In genomic region chr17:27457405-27457730, GRCh38 we compare ENCODE assay signal across 8 cellular contexts. TPM values are rescaled to one million over a fixed set of nuclear protein-coding genes. Genes with fewer than 3 reads are reported as not detected.
DNase-seq lines count a peak whose midpoint lies in the region; ATAC-seq and TF ChIP-seq lines count a peak whose summit lies in the region.

No MANE protein-coding gene starts in this region.

- no peaks in the 10 kb centered on the region for H3K27me3 Mint-ChIP-seq in CD8-positive, alpha-beta T cell (ENCODE audit: low read depth)
- H3K27me3 Mint-ChIP-seq in osteocyte (ENCODE audit: unreplicated experiment), result no peaks in the 10 kb centered on the region

- no peak overlapping the region for H3K27ac ChIP-seq in CD8-positive, alpha-beta T cell (ENCODE audit: low read depth, low read length)

- no peak for TF ChIP-seq CTCF in CD8-positive, alpha-beta T cell (IDR thresholded peaks at IDR 0.05)
- TF ChIP-seq CTCF in epithelial cell of proximal tubule (conservative IDR thresholded peaks at IDR 0.05; ENCODE audit: low read depth, low read length), result no peak
- TF ChIP-seq CTCF in osteocyte (IDR thresholded peaks at IDR 0.05), result no peak

- H3K36me3 Mint-ChIP-seq in CD8-positive, alpha-beta T cell, result peaks cover 2% of the 10 kb centered on the region
- no peaks in the 10 kb centered on the region for H3K36me3 Mint-ChIP-seq in osteocyte (ENCODE audit: unreplicated experiment)

- peak overlapping the region; percentile 38 for H3K27ac Mint-ChIP-seq in CD8-positive, alpha-beta T cell
- H3K27ac Mint-ChIP-seq in osteocyte (ENCODE audit: unreplicated experiment), result peak overlapping the region; percentile 85

- no peaks in the 10 kb centered on the region for H3K9me3 ChIP-seq in CD8-positive, alpha-beta T cell (ENCODE audit: low read length)

- DNase-seq in CD8-positive, alpha-beta T cell, result no peak
- DNase-seq in OCI-M1 (lab: John Stamatoyannopoulos, UW), result peak; percentile 59
- no peak for DNase-seq in epithelial cell of proximal tubule (ENCODE audit: low read depth)
- no peak for DNase-seq in osteocyte (ENCODE audit: extremely low spot score, unreplicated experiment)
- no peak for DNase-seq in stimulated activated CD4-positive, alpha-beta T cell treated with anti-CD3 and anti-CD28 coated beads, Interleukin-4, amount 100 ng/mL, for 24 hours
- DNase-seq in NCI-H146 treated with DMSO at 0.1 percent for 48 hours (lab: John Stamatoyannopoulos, UW; ENCODE audit: unreplicated experiment), result no peak

- POLR2A ChIA-PET in CD8-positive, alpha-beta T cell (lab: Charles Lee), result interaction anchor here (1.3 to 3.4 kb wide), 2 partner anchors 9 to 24 kb away, joined by 4 to 13 read pairs; no protein-coding TSS in a partner anchor

- CTCF ChIA-PET in CD8-positive, alpha-beta T cell (lab: Charles Lee), result no interaction called here

- intact Hi-C loops in CD8-positive, alpha-beta T cell (cut with DNase I, micrococcal nuclease), result loop anchor here (2.0 to 10.0 kb wide), 6 partner anchors 13 to 585 kb away; partner anchors contain the start of genes LYRM9 (in 1 of the 2) and NLK (in 1 of the 2)

- H3K4me1 ChIP-seq in CD8-positive, alpha-beta T cell (ENCODE audit: insufficient read depth, low read length), result peaks cover 19% of the 10 kb centered on the region

- H3K4me3 Mint-ChIP-seq in CD8-positive, alpha-beta T cell, result peak overlapping the region; percentile 90
- peak overlapping the region; percentile 86 for H3K4me3 Mint-ChIP-seq in osteocyte (ENCODE audit: unreplicated experiment)

- no peaks in the 10 kb centered on the region for H3K9me3 Mint-ChIP-seq in CD8-positive, alpha-beta T cell
- H3K9me3 Mint-ChIP-seq in osteocyte (ENCODE audit: unreplicated experiment), result no peaks in the 10 kb centered on the region

- ATAC-seq in CD8-positive, alpha-beta T cell, result no peak
- no peak for ATAC-seq in HG03521 (IDR thresholded peaks at IDR 0.05; ENCODE audit: unreplicated experiment)
- no peak for ATAC-seq in HG03159 (IDR thresholded peaks at IDR 0.05; ENCODE audit: unreplicated experiment)

- no peaks in the 10 kb centered on the region for H3K36me3 ChIP-seq in CD8-positive, alpha-beta T cell (ENCODE audit: insufficient read depth, low read length)

- H3K4me3 ChIP-seq in CD8-positive, alpha-beta T cell (ENCODE audit: low read depth, low read length), result peak overlapping the region; percentile 89
- peak overlapping the region; percentile 65 for H3K4me3 ChIP-seq in epithelial cell of proximal tubule (ENCODE audit: low read depth, low read length)

- H3K27me3 ChIP-seq in CD8-positive, alpha-beta T cell (ENCODE audit: insufficient read depth, low read length), result no peaks in the 10 kb centered on the region

- H3K4me1 Mint-ChIP-seq in CD8-positive, alpha-beta T cell (ENCODE audit: low read depth), result peaks cover 30% of the 10 kb centered on the region
- peaks cover 49% of the 10 kb centered on the region for H3K4me1 Mint-ChIP-seq in osteocyte (ENCODE audit: unreplicated experiment)

RNA-seq across cellular contexts. Expression of gene KSR1, which starts 1.1 kb away (rescaled TPM):
- total RNA-seq in CD8-positive, alpha-beta T cell, result 10 to 100 TPM; 23.3 to 25.6 TPM
- total RNA-seq in epithelial cell of proximal tubule (7.2 and 19.9 TPM in 2 replicates), osteocyte (56.0 and 63.4 TPM in 2 replicates)
